22 cellular contexts compared by ENCODE assay signal in the genomic region with DNA sequence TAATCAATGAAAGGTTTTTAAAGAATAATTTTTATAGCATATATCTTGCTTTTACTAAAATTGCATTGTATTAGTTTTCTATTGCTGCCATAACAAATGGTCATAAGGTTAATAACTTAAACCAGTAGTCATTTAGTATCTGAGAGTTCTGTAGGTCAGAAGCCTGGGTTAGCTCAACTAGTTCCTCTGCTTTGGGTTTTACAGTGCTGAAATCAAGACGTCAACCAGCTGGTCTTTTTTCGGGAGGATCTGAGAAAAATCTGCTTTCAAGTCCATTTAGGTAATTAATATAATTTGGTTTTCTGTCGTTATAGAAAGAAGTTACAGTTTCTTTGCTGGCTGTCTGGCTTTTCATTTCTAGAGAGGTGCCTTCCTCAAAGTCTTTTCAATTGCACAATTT.
"Had no signal": no experiment of that assay in that cellular context is flagged by ENCODE, and none has a peak within 500 bp of the region (broad histone marks: within the 10 kb centered on the region; RNA-seq: fewer than 3 reads in every experiment).

No MANE protein-coding gene starts in this region.

- H3K79me2 ChIP-seq: parathyroid adenoma had no signal

- H3K36me3 ChIP-seq: heart right ventricle, tibial artery had no signal

- H3K4me1 ChIP-seq: heart right ventricle, parathyroid adenoma, tibial artery had no signal

- H3K9ac ChIP-seq: parathyroid adenoma had no signal

- DNase-seq: activated CD4-positive, alpha-beta T cell treated with anti-CD3 and anti-CD28 coated beads, Interleukin-2, amount 10 ng/mL, durations not matched to agents 7 days and 5 days; activated CD8-positive, alpha-beta memory T cell treated with anti-CD3 and anti-CD28 coated beads, Interleukin-2, amount 10 ng/mL, durations not matched to agents 7 days and 5 days; activated CD8-positive, alpha-beta T cell treated with anti-CD3 and anti-CD28 coated beads for 36 hours; activated effector memory CD4-positive, alpha-beta T cell treated with anti-CD3 and anti-CD28 coated beads, Interleukin-2, amount 50 U/mL, for 16 hours; activated naive CD4-positive, alpha-beta T cell treated with anti-CD3 and anti-CD28 coated beads, Interleukin-2, amount 50 U/mL, for 16 hours; activated naive CD8-positive, alpha-beta T cell treated with anti-CD3 and anti-CD28 coated beads, Interleukin-2, amount 50 U/mL, for 24 hours; activated T-cell treated with anti-CD3 and anti-CD28 coated beads for 4 hours; cortex of kidney; endodermal cell; heart right ventricle; islet precursor cell; left cardiac atrium; mesenchymal stem cell; nucleus accumbens; right cardiac atrium; stimulated activated CD4-positive, alpha-beta T cell treated with anti-CD3 and anti-CD28 coated beads, Interleukin-12 subunit alpha, Interleukin-12 subunit beta, amount 100 ng/mL, for 4 hours; stimulated activated naive CD8-positive, alpha-beta T cell treated with anti-CD3 and anti-CD28 coated beads, Interleukin-15, amount 100 ng/mL, for 72 hours; tibial artery had no signal

- ATAC-seq: activated CD4-positive, CD25-positive, alpha-beta regulatory T cell treated with anti-CD3 and anti-CD28 coated beads, Interleukin-2, amount 50 U/mL, for 24 hours; activated CD8-positive, alpha-beta memory T cell treated with anti-CD3 and anti-CD28 coated beads, Interleukin-2, amount 10 ng/mL, durations not matched to agents 7 days and 5 days; activated CD8-positive, alpha-beta T cell treated with anti-CD3 and anti-CD28 coated beads for 36 hours; activated naive CD8-positive, alpha-beta T cell treated with anti-CD3 and anti-CD28 coated beads, Interleukin-2, amount 50 U/mL, for 24 hours; heart right ventricle; left cardiac atrium; right cardiac atrium; stimulated activated naive CD8-positive, alpha-beta T cell treated with anti-CD3 and anti-CD28 coated beads, Interleukin-15, amount 100 ng/mL, for 72 hours had no signal

- H3K27ac Mint-ChIP-seq: activated CD4-positive, alpha-beta T cell treated with anti-CD3 and anti-CD28 coated beads, Interleukin-2, amount 10 ng/mL, durations not matched to agents 7 days and 5 days; activated CD8-positive, alpha-beta memory T cell treated with anti-CD3 and anti-CD28 coated beads, Interleukin-2, amount 10 ng/mL, durations not matched to agents 7 days and 5 days; activated CD8-positive, alpha-beta T cell treated with anti-CD3 and anti-CD28 coated beads for 36 hours; activated naive CD8-positive, alpha-beta T cell treated with anti-CD3 and anti-CD28 coated beads, Interleukin-2, amount 50 U/mL, for 24 hours; endodermal cell; stimulated activated naive CD8-positive, alpha-beta T cell treated with anti-CD3 and anti-CD28 coated beads, Interleukin-15, amount 100 ng/mL, for 72 hours had no signal

- H3K27me3 ChIP-seq: heart right ventricle, tibial artery had no signal

- H3K27ac ChIP-seq: epithelial cell of prostate, heart right ventricle, parathyroid adenoma, tibial artery, VCaP had no signal

- H3K36me3 Mint-ChIP-seq: activated CD8-positive, alpha-beta memory T cell treated with anti-CD3 and anti-CD28 coated beads, Interleukin-2, amount 10 ng/mL, durations not matched to agents 7 days and 5 days had no signal

- H3K9me3 ChIP-seq: tibial artery had no signal

- H3K4me1 Mint-ChIP-seq: activated CD4-positive, alpha-beta T cell treated with anti-CD3 and anti-CD28 coated beads, Interleukin-2, amount 10 ng/mL, durations not matched to agents 7 days and 5 days; activated CD8-positive, alpha-beta memory T cell treated with anti-CD3 and anti-CD28 coated beads, Interleukin-2, amount 10 ng/mL, durations not matched to agents 7 days and 5 days; activated naive CD8-positive, alpha-beta T cell treated with anti-CD3 and anti-CD28 coated beads, Interleukin-2, amount 50 U/mL, for 24 hours; endodermal cell; stimulated activated naive CD8-positive, alpha-beta T cell treated with anti-CD3 and anti-CD28 coated beads, Interleukin-15, amount 100 ng/mL, for 72 hours had no signal

- H2AFZ ChIP-seq: parathyroid adenoma had no signal

- H3K4me3 ChIP-seq: heart right ventricle, tibial artery had no signal

- H3K27me3 Mint-ChIP-seq: activated CD4-positive, alpha-beta T cell treated with anti-CD3 and anti-CD28 coated beads, Interleukin-2, amount 10 ng/mL, durations not matched to agents 7 days and 5 days; activated CD8-positive, alpha-beta memory T cell treated with anti-CD3 and anti-CD28 coated beads, Interleukin-2, amount 10 ng/mL, durations not matched to agents 7 days and 5 days; activated CD8-positive, alpha-beta T cell treated with anti-CD3 and anti-CD28 coated beads for 36 hours; activated naive CD8-positive, alpha-beta T cell treated with anti-CD3 and anti-CD28 coated beads, Interleukin-2, amount 50 U/mL, for 24 hours; stimulated activated naive CD8-positive, alpha-beta T cell treated with anti-CD3 and anti-CD28 coated beads, Interleukin-15, amount 100 ng/mL, for 72 hours had no signal

- H3K9me3 Mint-ChIP-seq: activated CD4-positive, alpha-beta T cell treated with anti-CD3 and anti-CD28 coated beads, Interleukin-2, amount 10 ng/mL, durations not matched to agents 7 days and 5 days had no signal

- H3K4me3 Mint-ChIP-seq: activated CD4-positive, alpha-beta T cell treated with anti-CD3 and anti-CD28 coated beads, Interleukin-2, amount 10 ng/mL, durations not matched to agents 7 days and 5 days; activated CD8-positive, alpha-beta memory T cell treated with anti-CD3 and anti-CD28 coated beads, Interleukin-2, amount 10 ng/mL, durations not matched to agents 7 days and 5 days; activated CD8-positive, alpha-beta T cell treated with anti-CD3 and anti-CD28 coated beads for 36 hours; activated naive CD8-positive, alpha-beta T cell treated with anti-CD3 and anti-CD28 coated beads, Interleukin-2, amount 50 U/mL, for 24 hours; endodermal cell; stimulated activated naive CD8-positive, alpha-beta T cell treated with anti-CD3 and anti-CD28 coated beads, Interleukin-15, amount 100 ng/mL, for 72 hours had no signal
